In genomic region chr9:99108131-99108530, GRCh38 we compare ENCODE assay signal across 15 cellular contexts. TPM values are rescaled to one million over a fixed set of nuclear protein-coding genes. Genes with fewer than 3 reads are reported as not detected.
DNase-seq lines count a peak whose midpoint lies in the region; ATAC-seq, FAIRE-seq and TF ChIP-seq lines count a peak whose summit lies in the region.
"Had no signal": no experiment of that assay in that cellular context is flagged by ENCODE, and none has a peak within 500 bp of the region (broad histone marks: within the 10 kb centered on the region; RNA-seq: fewer than 3 reads in every experiment).

No MANE protein-coding gene starts in this region.

- TF ChIP-seq EP300 in K562 (IDR thresholded peaks at IDR 0.05; ENCODE audit: low read length): no peak

- H3K4me3 Mint-ChIP-seq in IgD-negative memory B cell: peak overlapping the region in 1 of 4 donors; percentile 85
- H3K4me3 Mint-ChIP-seq in neural progenitor cell: no peak overlapping the region

- H3K9me3 Mint-ChIP-seq in IgD-negative memory B cell (no peaks in the 10 kb centered on the region), neural progenitor cell (peaks cover 28% of the 10 kb centered on the region)
- H3K9me3 Mint-ChIP-seq: activated naive CD4-positive, alpha-beta T cell treated with anti-CD3 and anti-CD28 coated beads for 36 hours; GM23338; nephron had no signal

- TF ChIP-seq CTCF in K562 (IDR thresholded peaks at IDR 0.05 in 2 of 3, conservative IDR thresholded peaks at IDR 0.05 in 1 of 3; ENCODE audit: insufficient read depth in 2 of 3, low read depth in 1 of 3, low read length in 3 of 3) (no peak), neural progenitor cell (IDR thresholded peaks at IDR 0.05) (no peak)

- CTCF ChIA-PET in K562 (lab: Yijun Ruan, JAX; ENCODE audit: low intra/inter-chr PET ratio): no interaction called here

- ATAC-seq in K562 (no peak), GM18519 (IDR thresholded peaks at IDR 0.05; ENCODE audit: low FRiP score, unreplicated experiment) (no peak), HG03439 (IDR thresholded peaks at IDR 0.05; ENCODE audit: unreplicated experiment) (no peak)
- ATAC-seq: GM23338 had no signal

- no peak for TF ChIP-seq POLR2A in K562 (conservative IDR thresholded peaks at IDR 0.05)

- FAIRE-seq in K562 (lab: Jason Lieb, UNC): no peak

- H3K27me3 ChIP-seq in K562 (ENCODE audit: control insufficient read depth in 2 of 2, insufficient read depth in 2 of 2, low read length in 2 of 2): no peaks in the 10 kb centered on the region
- H3K27me3 ChIP-seq in neural progenitor cell: peaks cover 11% of the 10 kb centered on the region

- H3K4me1 Mint-ChIP-seq in IgD-negative memory B cell: peaks cover 63 to 73% (median 71%) of the 10 kb centered on the region in 3 donors
- H3K4me1 Mint-ChIP-seq in neural progenitor cell: peaks cover 43% of the 10 kb centered on the region

- intact Hi-C loops in K562 (cut with micrococcal nuclease): loop anchor here (5.0 kb wide), 1 partner anchor 51 kb away; no protein-coding TSS in a partner anchor

- H2AFZ ChIP-seq in K562 (ENCODE audit: low read depth, low read length) (no peak overlapping the region), neural progenitor cell (replicated peaks) (no peak overlapping the region)
- H2AFZ ChIP-seq: GM23338 had no signal

- H3K79me2 ChIP-seq in K562 (ENCODE audit: control insufficient read depth, insufficient read depth, low read length) (peaks cover 77% of the 10 kb centered on the region), neural progenitor cell (ENCODE audit: low read depth) (peaks cover 78% of the 10 kb centered on the region)

- WGBS in K562 (ENCODE audit: insufficient coverage, low coverage, missing lambda C conversion rate): 52% methylated on average over 2 of the region's 2 CpGs

- BruUV-seq in K562 (replicated peaks; lab: Mats Ljungman, UMichigan): no TSS peak

- H3K27ac Mint-ChIP-seq in IgD-negative memory B cell: peak overlapping the region in 2 of 3 donors; percentile 2 to 56
- no peak overlapping the region for H3K27ac Mint-ChIP-seq in neural progenitor cell
- H3K27ac Mint-ChIP-seq: GM23338 had no signal

- H3K36me3 Mint-ChIP-seq in IgD-negative memory B cell (peaks cover 2% of the 10 kb centered on the region), neural progenitor cell (peaks cover 41% of the 10 kb centered on the region)

- H3K4me2 ChIP-seq in K562 (ENCODE audit: insufficient read depth, low read length): peak overlapping the region; percentile 90; the same call in 1 of the 2 replicates
- H3K4me2 ChIP-seq in neural progenitor cell: peak overlapping the region; percentile 86
- H3K4me2 ChIP-seq: KMS-11 had no signal

- DNase-seq in SIG-M5 treated with dmso at 0.1 percent for 504 hours (lab: John Stamatoyannopoulos, UW; ENCODE audit: unreplicated experiment) (peak; percentile 64), SIG-M5 (lab: John Stamatoyannopoulos, UW) (no peak), K562 (ENCODE audit: extremely low read depth in 1 of 4, low spot score in 3 of 4) (no peak), neural progenitor cell (ENCODE audit: low spot score) (no peak), COR-L47 (lab: John Stamatoyannopoulos, UW) (no peak)
- DNase-seq: 8988T; activated naive CD4-positive, alpha-beta T cell treated with anti-CD3 and anti-CD28 coated beads for 36 hours; NCI-H526; T-helper 9 cell had no signal

- H4K20me1 ChIP-seq in K562 (replicated peaks; ENCODE audit: control insufficient read depth, insufficient read depth, low read length): 0 out of 2 replicates have a peak, but pooled peaks cover 12% of the 10 kb centered on the region
- peaks cover 76% of the 10 kb centered on the region for H4K20me1 ChIP-seq in neural progenitor cell (ENCODE audit: low read depth)

- H3K4me3 ChIP-seq in K562: no peak overlapping the region
- peak overlapping the region; percentile 94 for H3K4me3 ChIP-seq in neural progenitor cell
- H3K4me3 ChIP-seq: GM23338 had no signal

- POLR2A ChIA-PET in K562 (lab: Yijun Ruan, JAX): no interaction called here

- in situ Hi-C loops in K562 (cut with MboI): no loop called here

- H3K9ac ChIP-seq in K562 (ENCODE audit: insufficient read depth in 1 of 2, low read depth in 2 of 2, low read length in 2 of 2): peak overlapping the region in 1 of 2 experiments; percentile 71; a peak in 1 of 4 replicates
- H3K9ac ChIP-seq in neural progenitor cell: no peak overlapping the region
- H3K9ac ChIP-seq: KMS-11 had no signal

- TF ChIP-seq RAD21 in K562 (CRISPR knock-in tag; conservative IDR thresholded peaks at IDR 0.05 in 1 of 2, IDR thresholded peaks at IDR 0.05 in 1 of 2): no peak

- no peaks in the 10 kb centered on the region for H3K27me3 Mint-ChIP-seq in IgD-negative memory B cell
- H3K27me3 Mint-ChIP-seq in neural progenitor cell (ENCODE audit: insufficient read depth, low read depth): peaks cover 4% of the 10 kb centered on the region

- H3K9me1 ChIP-seq in K562 (ENCODE audit: control insufficient read depth, insufficient read depth, low read length): no peaks in the 10 kb centered on the region

- H3K36me3 ChIP-seq in K562 (ENCODE audit: control insufficient read depth, insufficient read depth, low read length): peaks cover 21% of the 10 kb centered on the region; the same call in 1 of the 3 replicates
- H3K36me3 ChIP-seq in neural progenitor cell: no peaks in the 10 kb centered on the region

- H3K27ac ChIP-seq in K562 (ENCODE audit: extremely low read depth, low read depth, low read length) (no peak overlapping the region), neural progenitor cell (no peak overlapping the region)
- H3K27ac ChIP-seq: KMS-11 had no signal

- H3K4me1 ChIP-seq in K562 (replicated peaks in 1 of 2; ENCODE audit: control insufficient read depth in 2 of 2, insufficient read depth in 2 of 2, low read length in 2 of 2) (peaks cover 22 to 55% of the 10 kb centered on the region in 2 experiments; a peak in 4 of 5 replicates), neural progenitor cell (peaks cover 49% of the 10 kb centered on the region)

- H3K9me3 ChIP-seq in K562 (replicated peaks; ENCODE audit: control insufficient read depth, insufficient read depth, low read depth, low read length) (no peaks in the 10 kb centered on the region), neural progenitor cell (ENCODE audit: low read depth) (no peaks in the 10 kb centered on the region)

- peaks cover 20% of the 10 kb centered on the region for H3F3A ChIP-seq in neural progenitor cell (ENCODE audit: low read depth)

TF ChIP-seq in K562, 482 proteins besides CTCF, POLR2A, EP300 and RAD21:
- TF ChIP-seq ZBTB1 (CRISPR knock-in tag; IDR thresholded peaks at IDR 0.05; ENCODE audit: borderline replicate concordance, low read depth): no peak
- no peak for TF ChIP-seq ZNF589 (CRISPR knock-in tag; IDR thresholded peaks at IDR 0.05; ENCODE audit: low read depth)
- TF ChIP-seq ZNF41 (CRISPR knock-in tag; conservative IDR thresholded peaks at IDR 0.05): no peak
- no peak for TF ChIP-seq NCOA4 (IDR thresholded peaks at IDR 0.05; ENCODE audit: partially characterized antibody)
- no peak for TF ChIP-seq NFXL1 (CRISPR knock-in tag; IDR thresholded peaks at IDR 0.05)
- TF ChIP-seq ZNF146 (CRISPR knock-in tag; IDR thresholded peaks at IDR 0.05; ENCODE audit: unreplicated experiment): no peak
- no peak for TF ChIP-seq NELFE (IDR thresholded peaks at IDR 0.05; ENCODE audit: insufficient read depth, insufficient read length)
- no peak for TF ChIP-seq ERF (CRISPR knock-in tag; IDR thresholded peaks at IDR 0.05)

RNA-seq across cellular contexts. Expression of gene TGFBR1, which starts 3.2 kb away (rescaled TPM):
- polyA plus RNA-seq in IgD-negative memory B cell (9.2 TPM), K562 (2011; rRNA removed) (60.6 and 62.4 TPM in 2 replicates), K562 (2014; fragmentation: Illumina TruSeq; extraction: Trizol) (21.0 and 22.9 TPM in 2 replicates), K562 (2014; fragmentation: Nextera tagmentation; extraction: Ambion mirVana) (10 to 100 TPM; 15.9 to 57.6 TPM), K562 (2014; rRNA removed) (14.0 and 15.5 TPM in 2 replicates)
- 128 and 138 TPM in 2 replicates for total RNA-seq in K562 (2011; cell fraction: chromatin; rRNA removed; ENCODE audit: low replicate concordance)
- total RNA-seq in K562 (2011; cell fraction: nucleolus; rRNA removed): 54.0 and 59.5 TPM in 2 replicates
- total RNA-seq in K562 (2011; cell fraction: nucleoplasm; rRNA removed): 105 and 166 TPM in 2 replicates
- total RNA-seq in K562 (2014; rRNA removed) (22.0 and 23.8 TPM in 2 replicates), K562 (2014; rRNA removed; fragmentation: Illumina TruSeq; extraction: Trizol) (43.7 and 52.6 TPM in 2 replicates), K562 (2015; rRNA removed; fragmentation: Illumina TruSeq; extraction: Trizol) (39.6 and 42.7 TPM in 2 replicates), K562 (2021) (47.1 and 51.9 TPM in 2 replicates), neural progenitor cell (ENCODE audit: low replicate concordance) (86.8 and 138 TPM in 2 replicates)
- polyA plus RNA-seq in K562 (2011; cell fraction: cytosol; rRNA removed): 26.0 and 33.7 TPM in 2 replicates
- polyA plus RNA-seq in K562 (2011; cell fraction: nucleus; rRNA removed): 34.5 and 36.0 TPM in 2 replicates
- polyA plus RNA-seq in K562 (2012): 21.8 and 26.0 TPM in 2 replicates
- 200 and 204 TPM in 2 replicates for polyA minus RNA-seq in K562 (2011; rRNA and poly(A)+ RNA removed)
- 71.2 and 76.9 TPM in 2 replicates for polyA minus RNA-seq in K562 (2011; cell fraction: cytosol; rRNA and poly(A)+ RNA removed)
- 21.1 and 40.8 TPM in 2 replicates for polyA minus RNA-seq in K562 (2011; cell fraction: nucleus; rRNA and poly(A)+ RNA removed)
